Comparison of ENCODE assay signal across 22 cellular contexts in genomic region chr9:86722706-86723075, GRCh38.
A peak's percentile ranks its signal among the peaks of the same experiment; 100 is the strongest.
DNase-seq lines count a peak whose midpoint lies in the region; ATAC-seq, FAIRE-seq and TF ChIP-seq lines count a peak whose summit lies in the region.
"Had no signal": no experiment of that assay in that cellular context is flagged by ENCODE, and none has a peak within 500 bp of the region (broad histone marks: within the 10 kb centered on the region; RNA-seq: fewer than 3 reads in every experiment).

No MANE protein-coding gene starts in this region.

- H3K27me3 ChIP-seq in AG04450 (ENCODE audit: control insufficient read depth, insufficient read depth, low read length), result no peaks in the 10 kb centered on the region
- H3K27me3 ChIP-seq in SJSA1 (replicated peaks), result no peaks in the 10 kb centered on the region
- no peaks in the 10 kb centered on the region for H3K27me3 ChIP-seq in gastrocnemius medialis
- no peaks in the 10 kb centered on the region for H3K27me3 ChIP-seq in small intestine (ENCODE audit: control insufficient read depth in 2 of 2, insufficient read depth in 2 of 2, low read length in 2 of 2)
- H3K27me3 ChIP-seq in upper lobe of right lung, result no peaks in the 10 kb centered on the region
- H3K27me3 ChIP-seq: neutrophil, thyroid gland had no signal

- DNase-seq in AG04450 (ENCODE audit: low read depth, low spot score) (no peak), SJSA1 (ENCODE audit: low read depth in 1 of 2, low spot score in 2 of 2) (no peak), fibroblast of the aortic adventitia (ENCODE audit: low read depth) (peak; percentile 56), gastrocnemius medialis (no peak), small intestine (no peak), upper lobe of right lung (no peak)
- DNase-seq in activated CD8-positive, alpha-beta memory T cell treated with anti-CD3 and anti-CD28 coated beads for 24 hours, result no peak
- DNase-seq: activated CD4-positive, alpha-beta T cell treated with anti-CD3 and anti-CD28 coated beads, Interleukin-2, amount 50 U/mL, for 4 hours; activated T-cell treated with anti-CD3 and anti-CD28 coated beads, Interleukin-2, amount 50 U/mL, for 4 hours; central memory CD4-positive, alpha-beta T cell; effector CD8-positive, alpha-beta T cell; NCI-H1105; NCI-H774; stimulated activated CD4-positive, alpha-beta T cell treated with anti-CD3 and anti-CD28 coated beads, Interleukin-4, amount 100 ng/mL, for 4 hours; SW 1271; thyroid gland had no signal

- ATAC-seq in gastrocnemius medialis (no peak), upper lobe of right lung (no peak), GM19328 (IDR thresholded peaks at IDR 0.05; ENCODE audit: unreplicated experiment) (no peak)
- ATAC-seq: activated naive CD4-positive, alpha-beta T cell treated with anti-CD3 and anti-CD28 coated beads, Interleukin-2, amount 50 U/mL, for 72 hours; activated T-cell treated with anti-CD3 and anti-CD28 coated beads, Interleukin-2, amount 50 U/mL, for 4 hours; Panc1 had no signal

- H3K36me3 ChIP-seq in SJSA1 (no peaks in the 10 kb centered on the region), gastrocnemius medialis (no peaks in the 10 kb centered on the region), small intestine (ENCODE audit: control insufficient read depth in 2 of 2, insufficient read depth in 2 of 2, low read length in 2 of 2) (no peaks in the 10 kb centered on the region), upper lobe of right lung (no peaks in the 10 kb centered on the region)
- H3K36me3 ChIP-seq: neutrophil, thyroid gland had no signal

- no peak for TF ChIP-seq POLR2A in gastrocnemius medialis (IDR thresholded peaks at IDR 0.05)

- WGBS in small intestine, 3 donors, result 80 to 87% (median 84%) methylated on average over 3 of the region's 3 CpGs

- in situ Hi-C loops in gastrocnemius medialis (cut with MboI; ENCODE audit: low sequenced_read_pairs in 4 of 4), result no loop called here

- H3K27ac ChIP-seq in AG04450 (ENCODE audit: low read depth, low read length), result peak overlapping the region; percentile 87
- peak overlapping the region; percentile 36; the same call in 1 of the 2 replicates for H3K27ac ChIP-seq in SJSA1
- peak overlapping the region; percentile 49 to 63 (median 58) for H3K27ac ChIP-seq in gastrocnemius medialis
- H3K27ac ChIP-seq in small intestine (ENCODE audit: low read depth in 1 of 2, low read length in 1 of 2), result no peak overlapping the region
- no peak overlapping the region for H3K27ac ChIP-seq in upper lobe of right lung
- H3K27ac ChIP-seq: KMS-11, neutrophil had no signal

- TF ChIP-seq CTCF in AG04450 (IDR thresholded peaks at IDR 0.05; ENCODE audit: low read depth, low read length) (no peak), fibroblast of the aortic adventitia (IDR thresholded peaks at IDR 0.05; ENCODE audit: insufficient read depth, low read length) (no peak), gastrocnemius medialis (IDR thresholded peaks at IDR 0.05 in 4 of 5, conservative IDR thresholded peaks at IDR 0.05 in 1 of 5) (no peak), upper lobe of right lung (IDR thresholded peaks at IDR 0.05) (no peak)

- no peak overlapping the region for H3K4me3 ChIP-seq in AG04450 (ENCODE audit: low read depth, low read length)
- no peak overlapping the region for H3K4me3 ChIP-seq in SJSA1
- no peak overlapping the region for H3K4me3 ChIP-seq in fibroblast of the aortic adventitia (ENCODE audit: low read depth, low read length)
- no peak overlapping the region for H3K4me3 ChIP-seq in gastrocnemius medialis
- H3K4me3 ChIP-seq in small intestine (ENCODE audit: low read depth in 1 of 2, low read length in 2 of 2), result no peak overlapping the region
- no peak overlapping the region for H3K4me3 ChIP-seq in upper lobe of right lung
- H3K4me3 ChIP-seq: thyroid gland had no signal

- H3K9me3 ChIP-seq in AG04450 (ENCODE audit: control insufficient read depth, insufficient read depth, low read length) (peaks cover 2% of the 10 kb centered on the region; the same call in 1 of the 2 replicates), SJSA1 (replicated peaks) (no peaks in the 10 kb centered on the region), gastrocnemius medialis (no peaks in the 10 kb centered on the region), small intestine (ENCODE audit: control insufficient read depth, low read depth) (no peaks in the 10 kb centered on the region), upper lobe of right lung (no peaks in the 10 kb centered on the region)
- H3K9me3 ChIP-seq: neutrophil, thyroid gland had no signal

- POLR2A ChIA-PET in AG04450 (lab: Yijun Ruan, JAX), result interaction anchor here (0.6 to 1.2 kb wide), 2 partner anchors 9 to 226 kb away, joined by 3 to 4 read pairs; no protein-coding TSS in a partner anchor

- intact Hi-C loops in gastrocnemius medialis (cut with DNase I; ENCODE audit: low total_unique reads), result no loop called here
- intact Hi-C loops in upper lobe of right lung (cut with DNase I), result no loop called here

- CTCF ChIA-PET in AG04450 (lab: Charles Lee), result interaction anchor here (0.7 to 1.2 kb wide), 2 partner anchors 9 to 16 kb away, joined by 3 read pairs; no protein-coding TSS in a partner anchor

- peaks cover 21% of the 10 kb centered on the region for H3K4me1 ChIP-seq in SJSA1 (replicated peaks)
- H3K4me1 ChIP-seq in gastrocnemius medialis, result peaks cover 3 to 6% of the 10 kb centered on the region in 2 donors
- H3K4me1 ChIP-seq in small intestine (ENCODE audit: control insufficient read depth in 2 of 2, insufficient read depth in 1 of 2, low read depth in 1 of 2, low read length in 1 of 2), result peaks cover 0 to 5% of the 10 kb centered on the region in 2 donors
- peaks cover 6% of the 10 kb centered on the region for H3K4me1 ChIP-seq in upper lobe of right lung

- no peak for FAIRE-seq in small intestine (lab: Jason Lieb, UNC)
- FAIRE-seq: frontal cortex had no signal

Comparison
In these comparisons a context has a peak if more than half of its experiments do, and no peak if none do; other contexts are left out.
1. H3K27ac ChIP-seq: peak in AG04450 (single experiment), SJSA1 (single experiment) and gastrocnemius medialis (4 of 4); none in small intestine (0 of 2) and upper lobe of right lung (single experiment).